ENCODE assay signal across 26 cellular contexts in the genomic region with DNA sequence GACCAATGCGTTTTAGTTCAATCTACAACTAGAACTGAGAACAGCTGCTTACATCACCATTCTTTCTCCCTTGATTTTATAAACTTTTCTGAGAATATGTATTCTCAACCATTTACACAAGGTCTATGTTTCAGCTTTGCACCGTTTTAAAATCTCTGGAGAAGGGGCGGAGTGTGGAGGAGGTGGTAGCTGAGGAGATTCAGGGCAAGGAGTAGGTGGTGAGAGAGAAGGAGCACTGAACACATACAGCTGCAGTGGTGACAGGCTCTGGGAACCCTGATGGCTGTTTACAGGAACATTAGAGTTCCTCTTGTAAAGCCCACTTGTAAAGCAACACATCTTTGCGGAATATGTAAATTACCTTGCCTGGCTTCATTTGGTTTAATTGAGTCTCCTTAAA.
"Had no signal": no experiment of that assay in that cellular context is flagged by ENCODE, and none has a peak within 500 bp of the region (broad histone marks: within the 10 kb centered on the region; RNA-seq: fewer than 3 reads in every experiment).

No MANE protein-coding gene starts in this region.

- H3K27me3 Mint-ChIP-seq: activated CD4-positive, alpha-beta T cell treated with anti-CD3 and anti-CD28 coated beads, Interleukin-2, amount 10 ng/mL, durations not matched to agents 7 days and 5 days; stimulated activated memory B cell treated with anti-CD40 and anti-IgM and Interleukin-4, amounts not matched to agents 10 μg/mL and 1 μg/mL and 100 μg/mL, for 72 hours had no signal

- H3K4me1 Mint-ChIP-seq: activated CD4-positive, alpha-beta memory T cell treated with anti-CD3 and anti-CD28 coated beads, Interleukin-2, amount 10 ng/mL, durations not matched to agents 7 days and 5 days; activated CD4-positive, alpha-beta T cell treated with anti-CD3 and anti-CD28 coated beads, Interleukin-2, amount 10 ng/mL, durations not matched to agents 7 days and 5 days; activated T-helper 17 cell treated with anti-CD3 and anti-CD28 coated beads, Interleukin-2, amount 50 U/mL, for 72 hours; immature natural killer cell; naive thymus-derived CD8-positive, alpha-beta T cell; stimulated activated memory B cell treated with anti-CD40 and anti-IgM and Interleukin-4, amounts not matched to agents 10 μg/mL and 1 μg/mL and 100 μg/mL, for 72 hours; stimulated activated naive CD8-positive, alpha-beta T cell treated with anti-CD3 and anti-CD28 coated beads, Interleukin-15, amount 100 ng/mL, for 72 hours; T-helper 17 cell had no signal

- DNase-seq: activated CD4-positive, alpha-beta memory T cell treated with anti-CD3 and anti-CD28 coated beads, Interleukin-2, amount 10 ng/mL, durations not matched to agents 7 days and 5 days; activated CD4-positive, alpha-beta T cell treated with anti-CD3 and anti-CD28 coated beads for 1 hour; activated CD4-positive, alpha-beta T cell treated with anti-CD3 and anti-CD28 coated beads, Interleukin-2, amount 10 ng/mL, durations not matched to agents 7 days and 5 days; activated gamma-delta T cell treated with Interleukin-2 at 50 U/mL for 16 hours; activated naive CD4-positive, alpha-beta T cell treated with anti-CD3 and anti-CD28 coated beads, Interleukin-2, amount 50 U/mL, for 16 hours; activated T-cell treated with anti-CD3 and anti-CD28 coated beads, Interleukin-2, amount 50 U/mL, for 4 hours; amniotic stem cell; endodermal cell; foreskin fibroblast; heart left ventricle; hypothalamus; immature natural killer cell; midbrain; naive thymus-derived CD8-positive, alpha-beta T cell; right lobe of liver; stimulated activated CD4-positive, alpha-beta T cell treated with anti-CD3 and anti-CD28 coated beads, Interleukin-2, amount 100 ng/mL, for 48 hours; stimulated activated naive CD8-positive, alpha-beta T cell treated with anti-CD3 and anti-CD28 coated beads, Interleukin-15, amount 100 ng/mL, for 72 hours; substantia nigra; T-helper 17 cell; T1000; thyroid gland had no signal

- H3K4me3 ChIP-seq: heart left ventricle, right lobe of liver, thyroid gland, upper lobe of left lung, vagina had no signal

- H3K27ac ChIP-seq: right lobe of liver, thyroid gland, upper lobe of left lung, vagina had no signal

- ATAC-seq: activated T-cell treated with anti-CD3 and anti-CD28 coated beads, Interleukin-2, amount 50 U/mL, for 4 hours; activated T-helper 17 cell treated with anti-CD3 and anti-CD28 coated beads, Interleukin-2, amount 50 U/mL, for 72 hours; esophagus mucosa; naive thymus-derived CD8-positive, alpha-beta T cell; right lobe of liver; stimulated activated memory B cell treated with anti-CD40 and anti-IgM and Interleukin-4, amounts not matched to agents 10 μg/mL and 1 μg/mL and 100 μg/mL, for 72 hours; stimulated activated naive CD8-positive, alpha-beta T cell treated with anti-CD3 and anti-CD28 coated beads, Interleukin-15, amount 100 ng/mL, for 72 hours; T-helper 17 cell had no signal

- H3K27ac Mint-ChIP-seq: activated CD4-positive, alpha-beta memory T cell treated with anti-CD3 and anti-CD28 coated beads, Interleukin-2, amount 10 ng/mL, durations not matched to agents 7 days and 5 days; activated CD4-positive, alpha-beta T cell treated with anti-CD3 and anti-CD28 coated beads, Interleukin-2, amount 10 ng/mL, durations not matched to agents 7 days and 5 days; activated T-helper 17 cell treated with anti-CD3 and anti-CD28 coated beads, Interleukin-2, amount 50 U/mL, for 72 hours; endodermal cell; immature natural killer cell; naive thymus-derived CD8-positive, alpha-beta T cell; stimulated activated memory B cell treated with anti-CD40 and anti-IgM and Interleukin-4, amounts not matched to agents 10 μg/mL and 1 μg/mL and 100 μg/mL, for 72 hours; T-helper 17 cell had no signal

- H3K27me3 ChIP-seq: heart left ventricle, right lobe of liver, thyroid gland, upper lobe of left lung, vagina had no signal

- H3K36me3 ChIP-seq: right lobe of liver, thyroid gland had no signal

- H3K36me3 Mint-ChIP-seq: immature natural killer cell; naive thymus-derived CD8-positive, alpha-beta T cell; stimulated activated memory B cell treated with anti-CD40 and anti-IgM and Interleukin-4, amounts not matched to agents 10 μg/mL and 1 μg/mL and 100 μg/mL, for 72 hours had no signal

- H3K4me3 Mint-ChIP-seq: activated CD4-positive, alpha-beta memory T cell treated with anti-CD3 and anti-CD28 coated beads, Interleukin-2, amount 10 ng/mL, durations not matched to agents 7 days and 5 days; activated CD4-positive, alpha-beta T cell treated with anti-CD3 and anti-CD28 coated beads, Interleukin-2, amount 10 ng/mL, durations not matched to agents 7 days and 5 days; activated T-cell treated with anti-CD3 and anti-CD28 coated beads, Interleukin-2, amount 50 U/mL, for 4 hours; activated T-helper 17 cell treated with anti-CD3 and anti-CD28 coated beads, Interleukin-2, amount 50 U/mL, for 72 hours; endodermal cell; immature natural killer cell; naive thymus-derived CD8-positive, alpha-beta T cell; stimulated activated memory B cell treated with anti-CD40 and anti-IgM and Interleukin-4, amounts not matched to agents 10 μg/mL and 1 μg/mL and 100 μg/mL, for 72 hours; stimulated activated naive CD8-positive, alpha-beta T cell treated with anti-CD3 and anti-CD28 coated beads, Interleukin-15, amount 100 ng/mL, for 72 hours; T-helper 17 cell had no signal

- H3K9me3 ChIP-seq: right lobe of liver, thyroid gland, upper lobe of left lung, vagina had no signal

- H3K9me3 Mint-ChIP-seq: activated CD4-positive, alpha-beta memory T cell treated with anti-CD3 and anti-CD28 coated beads, Interleukin-2, amount 10 ng/mL, durations not matched to agents 7 days and 5 days; activated CD4-positive, alpha-beta T cell treated with anti-CD3 and anti-CD28 coated beads, Interleukin-2, amount 10 ng/mL, durations not matched to agents 7 days and 5 days; activated T-cell treated with anti-CD3 and anti-CD28 coated beads, Interleukin-2, amount 50 U/mL, for 4 hours; activated T-helper 17 cell treated with anti-CD3 and anti-CD28 coated beads, Interleukin-2, amount 50 U/mL, for 72 hours; endodermal cell; immature natural killer cell; stimulated activated naive CD8-positive, alpha-beta T cell treated with anti-CD3 and anti-CD28 coated beads, Interleukin-15, amount 100 ng/mL, for 72 hours had no signal

- H3K4me1 ChIP-seq: right lobe of liver, thyroid gland, upper lobe of left lung, vagina had no signal
